Comparison of ENCODE assay signal across 1 cellular context in genomic region chr16:18997001-18997400, GRCh38. TPM values are rescaled to one million over a fixed set of nuclear protein-coding genes. Genes with fewer than 3 reads are reported as not detected.
"Had no signal": no experiment of that assay in that cellular context is flagged by ENCODE, and none has a peak within 500 bp of the region (broad histone marks: within the 10 kb centered on the region; RNA-seq: fewer than 3 reads in every experiment).

No MANE protein-coding gene starts in this region.

RNA-seq across cellular contexts. Expression of gene TMC7, which starts 13.3 kb away (rescaled TPM):
- total RNA-seq: natural killer cell treated with Interleukin-12 subunit alpha and Interleukin-12 subunit beta and Interleukin-15 and Interleukin-18, amount 100 ng/mL, for 72 hours had no signal
